ENCODE assay signal across 11 cellular contexts in genomic region chr6:45504947-45505346, GRCh38.
DNase-seq lines count a peak whose midpoint lies in the region; ATAC-seq, FAIRE-seq and TF ChIP-seq lines count a peak whose summit lies in the region.
"Had no signal": no experiment of that assay in that cellular context is flagged by ENCODE, and none has a peak within 500 bp of the region (broad histone marks: within the 10 kb centered on the region; RNA-seq: fewer than 3 reads in every experiment).

No MANE protein-coding gene starts in this region.

- no peak overlapping the region for H3K4me3 ChIP-seq in HepG2 (replicated peaks in 1 of 3; ENCODE audit: insufficient read depth in 1 of 3, low read depth in 2 of 3, low read length in 3 of 3)
- no peak overlapping the region for H3K4me3 ChIP-seq in right lobe of liver
- no peak overlapping the region for H3K4me3 ChIP-seq in vagina

- POLR2A ChIA-PET in HepG2 (lab: Yijun Ruan, JAX) = no interaction called here

- WGBS in HepG2 (ENCODE audit: low lambda C conversion rate) = 19% methylated on average over 5 of the region's 5 CpGs
- WGBS in right lobe of liver (ENCODE audit: insufficient coverage, low coverage, low lambda C conversion rate, missing lambda C conversion rate) = 53% methylated on average over 3 of the region's 5 CpGs

- TF ChIP-seq CTCF in HepG2 (CRISPR knock-in tag; IDR thresholded peaks at IDR 0.05) = no peak
- TF ChIP-seq CTCF in right lobe of liver (IDR thresholded peaks at IDR 0.05) = no peak
- no peak for TF ChIP-seq CTCF in vagina (IDR thresholded peaks at IDR 0.05)

- H4K20me1 ChIP-seq in HepG2 (ENCODE audit: insufficient read depth, low read length) = no peaks in the 10 kb centered on the region

- no peak for FAIRE-seq in HepG2 (lab: Jason Lieb, UNC)
- FAIRE-seq: H54 had no signal

- intact Hi-C loops in HepG2 (cut with micrococcal nuclease; ENCODE audit: unreplicated experiment) = no loop called here
- intact Hi-C loops in right lobe of liver (cut with DNase I) = no loop called here
- intact Hi-C loops in vagina (cut with DNase I) = no loop called here

- no peak for DNase-seq in HepG2 (ENCODE audit: low spot score)
- DNase-seq in right lobe of liver = no peak
- peak; percentile 98 for DNase-seq in amniotic epithelial cell (ENCODE audit: low read depth)
- peak; percentile 91 for DNase-seq in islet precursor cell
- no peak for DNase-seq in vagina (ENCODE audit: extremely low spot score in 2 of 2)
- DNase-seq: CD4-positive, alpha-beta memory T cell; stimulated activated naive CD4-positive, alpha-beta T cell had no signal

- H3K27ac ChIP-seq in HepG2 (ENCODE audit: extremely low read length, insufficient read depth, low read length) (no peak overlapping the region), right lobe of liver (no peak overlapping the region), vagina (no peak overlapping the region)

- no peak for TF ChIP-seq POLR2A in HepG2 (IDR thresholded peaks at IDR 0.05; ENCODE audit: insufficient read depth in 1 of 2, low read depth in 2 of 2, low read length in 2 of 2)
- TF ChIP-seq POLR2A in right lobe of liver (IDR thresholded peaks at IDR 0.05) = no peak
- no peak for TF ChIP-seq POLR2A in vagina (IDR thresholded peaks at IDR 0.05)

- H3K4me1 ChIP-seq in HepG2 (ENCODE audit: insufficient read depth, low read length) = no peaks in the 10 kb centered on the region
- no peaks in the 10 kb centered on the region for H3K4me1 ChIP-seq in right lobe of liver
- H3K4me1 ChIP-seq in vagina = no peaks in the 10 kb centered on the region

- TF ChIP-seq EP300 in HepG2 (IDR thresholded peaks at IDR 0.05; ENCODE audit: low read depth in 2 of 2, low read length in 2 of 2) (no peak), HepG2 (CRISPR knock-in tag; IDR thresholded peaks at IDR 0.05; ENCODE audit: borderline replicate concordance) (no peak)

- no peak overlapping the region for H3K9ac ChIP-seq in HepG2 (ENCODE audit: insufficient read depth, low read depth, low read length)

- BruUV-seq in HepG2 (replicated peaks; lab: Mats Ljungman, UMichigan) = no TSS peak

- TF ChIP-seq RAD21 in HepG2 (CRISPR knock-in tag; IDR thresholded peaks at IDR 0.05) = no peak

- H3K27me3 ChIP-seq in HepG2 (ENCODE audit: control insufficient read depth in 1 of 2, insufficient read depth in 2 of 2, low read length in 2 of 2) = peaks cover 0 to 12% of the 10 kb centered on the region in 2 experiments; a peak in 2 of 5 replicates
- H3K27me3 ChIP-seq in right lobe of liver = no peaks in the 10 kb centered on the region
- no peaks in the 10 kb centered on the region for H3K27me3 ChIP-seq in vagina

- H2AFZ ChIP-seq in HepG2 (ENCODE audit: low read length) = no peak overlapping the region

- no peaks in the 10 kb centered on the region for H3K79me2 ChIP-seq in HepG2 (ENCODE audit: insufficient read depth, low read length)

- no peaks in the 10 kb centered on the region for H3K36me3 ChIP-seq in HepG2 (replicated peaks in 1 of 2; ENCODE audit: control insufficient read depth in 1 of 2, insufficient read depth in 2 of 2, low read length in 2 of 2)
- H3K36me3 ChIP-seq in right lobe of liver = no peaks in the 10 kb centered on the region
- no peaks in the 10 kb centered on the region for H3K36me3 ChIP-seq in vagina

- H3K9me3 ChIP-seq in HepG2 (ENCODE audit: low read length) (no peaks in the 10 kb centered on the region), right lobe of liver (no peaks in the 10 kb centered on the region), vagina (no peaks in the 10 kb centered on the region)

- H3K4me2 ChIP-seq in HepG2 (ENCODE audit: low read depth, low read length) = no peak overlapping the region

- in situ Hi-C loops in HepG2 (cut with HindIII; ENCODE audit: extremely low pct_ligation_motif_present, low pct_unique_long_range_greater_than_20kb) = no loop called here

- ATAC-seq in HepG2 (no peak), right lobe of liver (no peak), GM19452 (IDR thresholded peaks at IDR 0.05; ENCODE audit: unreplicated experiment) (no peak), HG03108 (IDR thresholded peaks at IDR 0.05; ENCODE audit: unreplicated experiment) (no peak), GM21526 (IDR thresholded peaks at IDR 0.05; ENCODE audit: low FRiP score, unreplicated experiment) (no peak)

- CTCF ChIA-PET in HepG2 (lab: Yijun Ruan, JAX; ENCODE audit: low intra/inter-chr PET ratio, low total read pairs) = no interaction called here

TF ChIP-seq in HepG2, 621 proteins besides CTCF, POLR2A, EP300 and RAD21:
- no peak for TF ChIP-seq RXRB (CRISPR knock-in tag; IDR thresholded peaks at IDR 0.05; ENCODE audit: borderline replicate concordance)
- TF ChIP-seq, protein P1, sequence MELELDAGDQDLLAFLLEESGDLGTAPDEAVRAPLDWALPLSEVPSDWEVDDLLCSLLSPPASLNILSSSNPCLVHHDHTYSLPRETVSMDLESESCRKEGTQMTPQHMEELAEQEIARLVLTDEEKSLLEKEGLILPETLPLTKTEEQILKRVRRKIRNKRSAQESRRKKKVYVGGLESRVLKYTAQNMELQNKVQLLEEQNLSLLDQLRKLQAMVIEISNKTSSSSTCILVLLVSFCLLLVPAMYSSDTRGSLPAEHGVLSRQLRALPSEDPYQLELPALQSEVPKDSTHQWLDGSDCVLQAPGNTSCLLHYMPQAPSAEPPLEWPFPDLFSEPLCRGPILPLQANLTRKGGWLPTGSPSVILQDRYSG (CRISPR knock-in tag; IDR thresholded peaks at IDR 0.05) = no peak
- no peak for TF ChIP-seq ZNF737 (CRISPR knock-in tag; IDR thresholded peaks at IDR 0.05; ENCODE audit: borderline replicate concordance)
- no peak for TF ChIP-seq GABPA (IDR thresholded peaks at IDR 0.05; ENCODE audit: low read depth, low read length)
- 0 out of 2 replicates have a peak, but pooled peaks have one; percentile 37 for TF ChIP-seq GABPA (CRISPR knock-in tag; IDR thresholded peaks at IDR 0.05; ENCODE audit: low read depth)

Comparison
In these comparisons a context has a peak if more than half of its experiments do, and no peak if none do; other contexts are left out.
1. DNase-seq: peak in amniotic epithelial cell (single experiment) and islet precursor cell (single experiment); none in HepG2 (single experiment), right lobe of liver (0 of 3) and vagina (0 of 2).